In the genomic region with DNA sequence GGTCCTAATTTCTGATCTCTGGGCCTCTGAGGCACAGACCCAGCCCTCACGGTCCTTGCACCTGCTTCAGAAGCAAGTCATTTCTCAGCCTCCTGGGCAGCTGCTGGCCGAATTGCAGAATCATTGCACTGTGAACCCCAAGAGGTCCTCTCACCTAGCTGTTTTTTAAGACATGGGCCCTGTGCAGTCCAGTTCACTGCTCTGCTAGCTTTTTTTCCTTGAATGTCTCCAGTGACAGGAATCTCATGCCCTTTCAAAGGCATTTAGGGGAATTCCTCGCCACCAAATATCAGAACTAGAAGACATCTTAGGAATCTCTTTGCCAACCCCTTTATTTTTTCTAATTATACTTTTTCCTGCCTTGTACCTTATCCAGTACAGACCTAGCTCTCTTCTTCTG, we compare ENCODE assay signal across 25 cellular contexts.
"Had no signal": no experiment of that assay in that cellular context is flagged by ENCODE, and none has a peak within 500 bp of the region (broad histone marks: within the 10 kb centered on the region; RNA-seq: fewer than 3 reads in every experiment).

No MANE protein-coding gene starts in this region.

- H3K4me3 ChIP-seq: colonic mucosa, esophagus muscularis mucosa, gastroesophageal sphincter, heart left ventricle, hepatocyte, left lung, ovary, right lobe of liver, testis, tibial artery had no signal

- H3K4me3 Mint-ChIP-seq: naive thymus-derived CD4-positive, alpha-beta T cell; nephron progenitor cell; type B pancreatic cell had no signal

- H3K27ac ChIP-seq: colonic mucosa, esophagus muscularis mucosa, foreskin keratinocyte, gastroesophageal sphincter, heart left ventricle, hepatocyte, left lung, ovary, right lobe of liver, testis, tibial artery had no signal

- H3K4me1 ChIP-seq: colonic mucosa, foreskin keratinocyte, left lung, right lobe of liver, testis had no signal

- H3K9me3 Mint-ChIP-seq: naive thymus-derived CD4-positive, alpha-beta T cell; type B pancreatic cell had no signal

- H3K27ac Mint-ChIP-seq: naive thymus-derived CD4-positive, alpha-beta T cell; nephron progenitor cell; type B pancreatic cell had no signal

- H3K4me2 ChIP-seq: hepatocyte had no signal

- FAIRE-seq: endothelial cell of umbilical vein, kidney had no signal

- H3K9me3 ChIP-seq: colonic mucosa, esophagus muscularis mucosa, gastroesophageal sphincter, left lung, ovary, right lobe of liver, testis, tibial artery had no signal

- ATAC-seq: foreskin keratinocyte; gastroesophageal sphincter; heart left ventricle; left lung; naive thymus-derived CD4-positive, alpha-beta T cell; right lobe of liver had no signal

- H2AFZ ChIP-seq: hepatocyte had no signal

- DNase-seq: colonic mucosa; dermis blood vessel endothelial cell; effector memory CD4-positive, alpha-beta T cell; foreskin keratinocyte; heart left ventricle; kidney; mesenchymal stem cell; midbrain; naive thymus-derived CD4-positive, alpha-beta T cell; nephron progenitor cell; occipital lobe; retina; right lobe of liver; stimulated activated CD4-positive, alpha-beta T cell treated with anti-CD3 and anti-CD28 coated beads, Interleukin-4, amount 100 ng/mL, for 4 hours; stimulated activated naive CD4-positive, alpha-beta T cell treated with Interleukin-2 at 50 U/mL for 16 hours; substantia nigra; testis; tibial artery had no signal

- H3K27me3 ChIP-seq: colonic mucosa, esophagus muscularis mucosa, heart left ventricle, hepatocyte, left lung, ovary, right lobe of liver, testis, tibial artery had no signal

- H3K27me3 Mint-ChIP-seq: naive thymus-derived CD4-positive, alpha-beta T cell had no signal

- H3K36me3 Mint-ChIP-seq: naive thymus-derived CD4-positive, alpha-beta T cell; type B pancreatic cell had no signal

- H3K79me2 ChIP-seq: hepatocyte had no signal

- H3K36me3 ChIP-seq: colonic mucosa, esophagus muscularis mucosa, gastroesophageal sphincter, heart left ventricle, left lung, ovary, right lobe of liver, tibial artery had no signal
